Comparison of ENCODE assay signal across 9 cellular contexts in genomic region chr6:41638002-41638800, GRCh38. TPM values are rescaled to one million over a fixed set of nuclear protein-coding genes. Genes with fewer than 3 reads are reported as not detected.
DNase-seq lines count a peak whose midpoint lies in the region; ATAC-seq, FAIRE-seq and TF ChIP-seq lines count a peak whose summit lies in the region.
"Had no signal": no experiment of that assay in that cellular context is flagged by ENCODE, and none has a peak within 500 bp of the region (broad histone marks: within the 10 kb centered on the region; RNA-seq: fewer than 3 reads in every experiment).

Gene MDFI (plus strand): TSS chr6:41638468. CDS start chr6:41638750, 282 bp downstream.

- H3K9me3 Mint-ChIP-seq in Calu3 (ENCODE audit: low read depth, unreplicated experiment), result no peaks in the 10 kb centered on the region

- peak within 1 kb of the TSS in 1 of 4 donors; percentile 36 for H3K27ac ChIP-seq in pancreas

- DNase-seq in Calu3, result no peak
- peak in 1 of 2 donors; percentile 48 for DNase-seq in frontal cortex (ENCODE audit: low spot score in 2 of 2)
- no peak for DNase-seq in pancreas
- DNase-seq in MV-4-11 (lab: John Stamatoyannopoulos, UW), result no peak
- DNase-seq in NK-92 (lab: John Stamatoyannopoulos, UW; ENCODE audit: unreplicated experiment), result no peak

- no peaks in the 10 kb centered on the region for H3K9me3 ChIP-seq in pancreas

- FAIRE-seq in frontal cortex (lab: Jason Lieb, UNC), result no peak
- no peak for FAIRE-seq in pancreas (lab: Jason Lieb, UNC)

- H3K27me3 ChIP-seq in pancreas, result peaks cover 0 to 14% (median 0%) of the 10 kb centered on the region in 4 donors

- H3K4me3 ChIP-seq in pancreas, result peak within 1 kb of the TSS in 3 of 4 donors; percentile 23 to 44 (median 29)

- peak within 1 kb of the TSS; percentile 62 for H3K4me3 Mint-ChIP-seq in Calu3 (ENCODE audit: low read depth, unreplicated experiment)

- intact Hi-C loops in Calu3 (cut with micrococcal nuclease; ENCODE audit: unreplicated experiment) (no loop called here), pancreas (cut with DNase I) (no loop called here)

- peaks cover 3 to 5% (median 5%) of the 10 kb centered on the region in 3 donors for H3K4me1 ChIP-seq in pancreas

- ATAC-seq in SK-N-SH treated with all-trans-retinoic acid at 6 μM for 48 hours (peak; percentile 68), pancreas (peak in 3 of 4 donors; percentile 6 to 21 (median 8)), GM21737 (IDR thresholded peaks at IDR 0.05; ENCODE audit: unreplicated experiment) (no peak), HG03571 (IDR thresholded peaks at IDR 0.05; ENCODE audit: unreplicated experiment) (no peak)

- TF ChIP-seq CTCF in Calu3 (IDR thresholded peaks at IDR 0.05; ENCODE audit: unreplicated experiment) (no peak), pancreas (IDR thresholded peaks at IDR 0.05) (no peak)

- H3K27ac Mint-ChIP-seq in Calu3 (ENCODE audit: unreplicated experiment), result peak within 1 kb of the TSS; percentile 60

- peaks cover 29% of the 10 kb centered on the region for H3K4me1 Mint-ChIP-seq in Calu3 (ENCODE audit: low read depth, unreplicated experiment)

- CTCF ChIA-PET in Calu3 (lab: Charles Lee), result no interaction called here

- H3K27me3 Mint-ChIP-seq in Calu3 (ENCODE audit: unreplicated experiment), result no peaks in the 10 kb centered on the region

- H3K36me3 Mint-ChIP-seq in Calu3 (ENCODE audit: insufficient read depth, unreplicated experiment), result peaks cover 28% of the 10 kb centered on the region

- H3K36me3 ChIP-seq in pancreas, result no peaks in the 10 kb centered on the region

- 2 to 4% methylated on average over 59 to 75 of the region's 75 CpGs for WGBS in pancreas, 2 donors

- no TSS peak for BruUV-seq in Calu3 (replicated peaks; lab: Mats Ljungman, UMichigan)

TF ChIP-seq in SK-N-SH treated with all-trans-retinoic acid at 6 μM for 48 hours, 23 proteins besides CTCF, POLR2A, EP300 and RAD21:
- TF ChIP-seq GLIS3 (CRISPR knock-in tag; IDR thresholded peaks at IDR 0.05), result no peak
- no peak for TF ChIP-seq RARB (CRISPR knock-in tag; IDR thresholded peaks at IDR 0.05)
- no peak for TF ChIP-seq CREB5 (CRISPR knock-in tag; IDR thresholded peaks at IDR 0.05; ENCODE audit: low read depth)
- TF ChIP-seq BACH2 (CRISPR knock-in tag; IDR thresholded peaks at IDR 0.05; ENCODE audit: borderline replicate concordance), result no peak
- no peak for TF ChIP-seq SNAI2 (CRISPR knock-in tag; IDR thresholded peaks at IDR 0.05)
- TF ChIP-seq ZNF70 (CRISPR knock-in tag; IDR thresholded peaks at IDR 0.05), result no peak
- no peak for TF ChIP-seq ZFP3 (CRISPR knock-in tag; IDR thresholded peaks at IDR 0.05)
- no peak for TF ChIP-seq POU6F1 (CRISPR knock-in tag; IDR thresholded peaks at IDR 0.05; ENCODE audit: borderline replicate concordance, low read depth)
- TF ChIP-seq ZFP30 (CRISPR knock-in tag; IDR thresholded peaks at IDR 0.05), result no peak
- TF ChIP-seq ARNTL (CRISPR knock-in tag; IDR thresholded peaks at IDR 0.05; ENCODE audit: borderline replicate concordance, low read depth), result no peak
- no peak for TF ChIP-seq ZNF565 (CRISPR knock-in tag; conservative IDR thresholded peaks at IDR 0.05; ENCODE audit: low read depth)
- TF ChIP-seq ISL1 (CRISPR knock-in tag; IDR thresholded peaks at IDR 0.05), result no peak
- TF ChIP-seq PPARA (CRISPR knock-in tag; IDR thresholded peaks at IDR 0.05; ENCODE audit: borderline replicate concordance), result no peak
- no peak for TF ChIP-seq ZC3H10 (CRISPR knock-in tag; IDR thresholded peaks at IDR 0.05)
- TF ChIP-seq CSRNP3 (CRISPR knock-in tag; IDR thresholded peaks at IDR 0.05), result no peak

RNA-seq across cellular contexts. Expression of gene MDFI, which starts in this region (rescaled TPM):
- total RNA-seq in Calu3 (2022) (19.7 and 23.9 TPM in 2 replicates), frontal cortex (11.4 TPM), pancreas (1 to 10 TPM in 5 of 6 donors, under 1 TPM in 1; 0.46 to 7.4 (median 1.8) TPM)
- 1 to 10 TPM; 2.0 to 5.6 TPM for polyA plus RNA-seq in pancreas
- total RNA-seq: myocyte had no signal

Comparison
In these comparisons a context has a peak if more than half of its experiments do, and no peak if none do; other contexts are left out.
1. ATAC-seq: peak in SK-N-SH treated with all-trans-retinoic acid at 6 μM for 48 hours (single experiment) and pancreas (3 of 4); none in GM21737 (single experiment) and HG03571 (single experiment).